In the genomic region with DNA sequence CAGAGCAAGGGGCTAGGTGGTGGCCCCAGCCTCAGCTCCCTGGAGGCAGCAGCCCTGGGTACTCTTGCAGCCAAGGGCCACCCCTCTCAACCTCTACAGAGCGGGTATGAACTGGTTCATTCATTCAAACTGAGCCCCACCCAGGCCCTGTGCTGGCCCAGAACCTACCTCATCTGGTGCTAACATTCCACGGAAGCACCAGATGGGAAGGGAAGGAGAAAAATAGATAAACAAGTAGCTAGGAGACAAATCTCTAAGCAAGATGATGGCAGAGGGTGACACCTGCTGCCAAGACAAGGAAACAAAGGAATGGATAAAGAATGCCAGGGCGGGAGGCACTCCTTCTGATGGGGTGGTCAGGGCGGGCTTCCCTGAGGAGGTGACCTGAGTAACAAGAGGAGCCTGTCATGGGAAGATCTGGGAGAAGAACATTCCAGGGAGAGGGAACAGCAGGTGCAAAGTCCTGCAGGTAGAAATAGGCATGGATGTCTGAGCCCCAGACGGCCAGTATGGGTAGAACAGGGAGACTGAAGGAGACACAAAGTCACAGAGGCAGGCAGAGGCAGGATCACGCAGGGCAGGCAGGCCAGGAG, we compare ENCODE assay signal across 9 cellular contexts. TPM values are rescaled to one million over a fixed set of nuclear protein-coding genes. Genes with fewer than 3 reads are reported as not detected.
A peak's percentile ranks its signal among the peaks of the same experiment; 100 is the strongest.
DNase-seq lines count a peak whose midpoint lies in the region; ATAC-seq and TF ChIP-seq lines count a peak whose summit lies in the region.
"Had no signal": no experiment of that assay in that cellular context is flagged by ENCODE, and none has a peak within 500 bp of the region (broad histone marks: within the 10 kb centered on the region; RNA-seq: fewer than 3 reads in every experiment).

No MANE protein-coding gene starts in this region.

- TF ChIP-seq CTCF in OCI-LY3 (IDR thresholded peaks at IDR 0.05; ENCODE audit: low read depth, low read length) (peak; percentile 32), epithelial cell of esophagus (IDR thresholded peaks at IDR 0.05; ENCODE audit: insufficient read depth, low read depth, low read length, missing control alignments) (peak; percentile 43)

- H3K4me1 ChIP-seq in OCI-LY3 (ENCODE audit: low read length): peaks cover 90% of the 10 kb centered on the region

- no peak overlapping the region for H2AFZ ChIP-seq in OCI-LY3 (ENCODE audit: low read depth, low read length)

- peak overlapping the region; percentile 1 for H3K4me3 Mint-ChIP-seq in activated CD4-positive, alpha-beta T cell treated with anti-CD3 and anti-CD28 coated beads for 36 hours
- peak overlapping the region; percentile 59 for H3K4me3 Mint-ChIP-seq in stimulated activated memory B cell treated with anti-CD40 and anti-IgM and Interleukin-4, amounts not matched to agents 10 μg/mL and 1 μg/mL and 100 μg/mL, for 72 hours

- peaks cover 28% of the 10 kb centered on the region for H4K20me1 ChIP-seq in OCI-LY3 (ENCODE audit: insufficient read depth, low read length)

- POLR2A ChIA-PET in activated CD4-positive, alpha-beta T cell treated with anti-CD3 and anti-CD28 coated beads for 36 hours (lab: Charles Lee): no interaction called here

- H3K27ac Mint-ChIP-seq in activated CD4-positive, alpha-beta T cell treated with anti-CD3 and anti-CD28 coated beads for 36 hours: peak overlapping the region; percentile 86
- H3K27ac Mint-ChIP-seq in stimulated activated memory B cell treated with anti-CD40 and anti-IgM and Interleukin-4, amounts not matched to agents 10 μg/mL and 1 μg/mL and 100 μg/mL, for 72 hours: peak overlapping the region; percentile 94

- no peaks in the 10 kb centered on the region for H3K9me3 ChIP-seq in OCI-LY3 (ENCODE audit: insufficient read depth, low read length)

- H3K36me3 ChIP-seq in OCI-LY3 (replicated peaks; ENCODE audit: low read depth, low read length): peaks cover 66% of the 10 kb centered on the region

- H3K4me1 Mint-ChIP-seq in activated CD4-positive, alpha-beta T cell treated with anti-CD3 and anti-CD28 coated beads for 36 hours: peaks cover 39% of the 10 kb centered on the region
- H3K4me1 Mint-ChIP-seq in stimulated activated memory B cell treated with anti-CD40 and anti-IgM and Interleukin-4, amounts not matched to agents 10 μg/mL and 1 μg/mL and 100 μg/mL, for 72 hours: peaks cover 68% of the 10 kb centered on the region

- intact Hi-C loops in activated CD4-positive, alpha-beta T cell treated with anti-CD3 and anti-CD28 coated beads for 36 hours (cut with DNase I, micrococcal nuclease): loop anchor here in 1 of 2 experiments (1.0 kb wide), 1 partner anchor 7 kb away; no protein-coding TSS in a partner anchor

- H3K27ac ChIP-seq in OCI-LY3 (ENCODE audit: low read length): peak overlapping the region; percentile 95

- H3K4me2 ChIP-seq in OCI-LY3 (ENCODE audit: low read length): peak overlapping the region; percentile 93

- ATAC-seq in activated CD4-positive, alpha-beta T cell treated with anti-CD3 and anti-CD28 coated beads for 36 hours: no peak
- no peak for ATAC-seq in stimulated activated memory B cell treated with anti-CD40 and anti-IgM and Interleukin-4, amounts not matched to agents 10 μg/mL and 1 μg/mL and 100 μg/mL, for 72 hours

- peak overlapping the region; percentile 85 for H3K9ac ChIP-seq in OCI-LY3 (ENCODE audit: low read length)

- no peaks in the 10 kb centered on the region for H3K27me3 Mint-ChIP-seq in activated CD4-positive, alpha-beta T cell treated with anti-CD3 and anti-CD28 coated beads for 36 hours
- H3K27me3 Mint-ChIP-seq in stimulated activated memory B cell treated with anti-CD40 and anti-IgM and Interleukin-4, amounts not matched to agents 10 μg/mL and 1 μg/mL and 100 μg/mL, for 72 hours: no peaks in the 10 kb centered on the region

- CTCF ChIA-PET in activated CD4-positive, alpha-beta T cell treated with anti-CD3 and anti-CD28 coated beads for 36 hours (lab: Charles Lee): interaction anchor here (0.7 to 0.9 kb wide), 3 partner anchors 110 to 294 kb away, joined by 3 read pairs; no protein-coding TSS in a partner anchor

- peaks cover 70% of the 10 kb centered on the region for H3K79me2 ChIP-seq in OCI-LY3 (ENCODE audit: low read length)

- peak overlapping the region; percentile 72 for H3K4me3 ChIP-seq in OCI-LY3 (ENCODE audit: low read length)
- no peak overlapping the region for H3K4me3 ChIP-seq in epithelial cell of esophagus (ENCODE audit: low read length)

- DNase-seq in activated CD4-positive, alpha-beta T cell treated with anti-CD3 and anti-CD28 coated beads for 36 hours: no peak
- no peak for DNase-seq in activated CD4-positive, alpha-beta T cell treated with anti-CD3 and anti-CD28 coated beads, Interleukin-2, amount 50 U/mL, for 48 hours
- peak; percentile 35 for DNase-seq in epithelial cell of esophagus (ENCODE audit: low read depth)
- DNase-seq in GM03348 (ENCODE audit: low spot score): no peak
- DNase-seq in NCI-H146 treated with DMSO at 0.1 percent for 48 hours (lab: John Stamatoyannopoulos, UW; ENCODE audit: unreplicated experiment): no peak
- DNase-seq in HCEC 1CT: no peak
- DNase-seq: GDM1 had no signal

- H3K27me3 ChIP-seq in OCI-LY3 (ENCODE audit: low read depth, low read length): no peaks in the 10 kb centered on the region

- H3K36me3 Mint-ChIP-seq in activated CD4-positive, alpha-beta T cell treated with anti-CD3 and anti-CD28 coated beads for 36 hours (ENCODE audit: low read depth): peaks cover 18% of the 10 kb centered on the region
- H3K36me3 Mint-ChIP-seq in stimulated activated memory B cell treated with anti-CD40 and anti-IgM and Interleukin-4, amounts not matched to agents 10 μg/mL and 1 μg/mL and 100 μg/mL, for 72 hours: peaks cover 59% of the 10 kb centered on the region

- H3K9me3 Mint-ChIP-seq in activated CD4-positive, alpha-beta T cell treated with anti-CD3 and anti-CD28 coated beads for 36 hours (ENCODE audit: low read depth): no peaks in the 10 kb centered on the region
- H3K9me3 Mint-ChIP-seq in stimulated activated memory B cell treated with anti-CD40 and anti-IgM and Interleukin-4, amounts not matched to agents 10 μg/mL and 1 μg/mL and 100 μg/mL, for 72 hours: no peaks in the 10 kb centered on the region

RNA-seq across cellular contexts. Expression of a gene that starts 6.1 kb away (rescaled TPM):
- total RNA-seq in activated CD4-positive, alpha-beta T cell treated with anti-CD3 and anti-CD28 coated beads for 36 hours: 10 to 100 TPM; 14.9 to 20.7 TPM

RNA-seq across cellular contexts. Expression of a gene that starts 11.3 kb away (rescaled TPM):
- 10 to 100 TPM; 46.3 to 63.3 TPM for total RNA-seq in activated CD4-positive, alpha-beta T cell treated with anti-CD3 and anti-CD28 coated beads for 36 hours

RNA-seq across cellular contexts. Expression of a gene that starts 19.9 kb away (rescaled TPM):
- total RNA-seq in activated CD4-positive, alpha-beta T cell treated with anti-CD3 and anti-CD28 coated beads for 36 hours: 1 to 10 TPM; 1.9 to 2.8 TPM

RNA-seq across cellular contexts. Expression of a gene that starts 26.9 kb away (rescaled TPM):
- 10 to 100 TPM; 44.1 to 46.6 TPM for total RNA-seq in activated CD4-positive, alpha-beta T cell treated with anti-CD3 and anti-CD28 coated beads for 36 hours

RNA-seq across cellular contexts. Expression of a gene that starts 33.2 kb away (rescaled TPM):
- 10 to 100 TPM; 14.5 to 23.9 TPM for total RNA-seq in activated CD4-positive, alpha-beta T cell treated with anti-CD3 and anti-CD28 coated beads for 36 hours
